Comparison of ENCODE assay signal across 16 cellular contexts in the genomic region with DNA sequence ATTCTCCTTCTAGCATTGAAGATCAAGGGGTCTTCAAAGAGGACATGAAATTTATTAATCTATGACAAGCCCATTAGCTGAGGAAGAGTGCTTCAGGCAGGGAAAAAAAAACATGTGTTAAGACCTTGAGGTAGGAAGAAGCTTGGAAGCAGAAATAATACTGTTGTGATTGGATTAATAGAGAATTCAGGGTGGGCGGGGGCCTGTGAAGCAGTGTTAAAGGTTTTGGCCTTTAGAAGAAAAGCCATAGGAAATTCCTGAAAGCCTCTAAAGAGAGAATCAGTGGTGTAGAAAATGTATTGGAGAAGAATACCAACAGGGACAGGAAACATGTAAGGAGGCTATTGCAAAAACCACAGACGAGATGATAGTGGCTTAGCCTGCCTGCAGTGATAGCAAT.
"Had no signal": no experiment of that assay in that cellular context is flagged by ENCODE, and none has a peak within 500 bp of the region (broad histone marks: within the 10 kb centered on the region; RNA-seq: fewer than 3 reads in every experiment).

No MANE protein-coding gene starts in this region.

- H3K4me3 Mint-ChIP-seq: activated CD8-positive, alpha-beta T cell treated with anti-CD3 and anti-CD28 coated beads, Interleukin-2, amount 10 ng/mL, durations not matched to agents 7 days and 5 days; immature natural killer cell had no signal

- H3K4me3 ChIP-seq: ascending aorta, gastroesophageal sphincter, right lobe of liver, SJSA1, suprapubic skin, upper lobe of left lung had no signal

- DNase-seq: activated CD4-positive, alpha-beta T cell treated with anti-CD3 and anti-CD28 coated beads for 48 hours; activated CD8-positive, alpha-beta memory T cell treated with anti-CD3 and anti-CD28 coated beads, Interleukin-2, amount 50 U/mL, for 48 hours; activated CD8-positive, alpha-beta T cell treated with anti-CD3 and anti-CD28 coated beads, Interleukin-2, amount 10 ng/mL, durations not matched to agents 7 days and 5 days; hypothalamus; immature natural killer cell; right lobe of liver; stimulated activated CD4-positive, alpha-beta T cell treated with anti-CD3 and anti-CD28 coated beads, Interleukin-12 subunit alpha, Interleukin-12 subunit beta, amount 100 ng/mL, for 4 hours; stimulated activated CD4-positive, alpha-beta T cell treated with anti-CD3 and anti-CD28 coated beads, Interleukin-2, amount 100 ng/mL, for 48 hours; stimulated activated CD8-positive, alpha-beta memory T cell treated with anti-CD3 and anti-CD28 coated beads, Interleukin-4, amount 100 ng/mL, for 48 hours; stimulated activated naive CD8-positive, alpha-beta T cell treated with anti-CD3 and anti-CD28 coated beads, Interleukin-15, Interleukin-2, amounts not matched to agents 100 U/mL and 50 U/mL, for 24 hours; upper lobe of left lung had no signal

- H3K27ac Mint-ChIP-seq: activated CD8-positive, alpha-beta T cell treated with anti-CD3 and anti-CD28 coated beads, Interleukin-2, amount 10 ng/mL, durations not matched to agents 7 days and 5 days; immature natural killer cell had no signal

- H3K27ac ChIP-seq: ascending aorta, gastroesophageal sphincter, right lobe of liver, SJSA1, suprapubic skin had no signal

- H3K4me1 ChIP-seq: ascending aorta, gastroesophageal sphincter, right lobe of liver, SJSA1, suprapubic skin, upper lobe of left lung had no signal

- H3K9me3 ChIP-seq: ascending aorta, gastroesophageal sphincter, right lobe of liver, SJSA1, suprapubic skin, upper lobe of left lung had no signal

- H3K36me3 ChIP-seq: ascending aorta, gastroesophageal sphincter, right lobe of liver, SJSA1, suprapubic skin, upper lobe of left lung had no signal

- ATAC-seq: activated CD8-positive, alpha-beta T cell treated with anti-CD3 and anti-CD28 coated beads, Interleukin-2, amount 10 ng/mL, durations not matched to agents 7 days and 5 days; gastroesophageal sphincter; left lobe of liver; stimulated activated naive CD8-positive, alpha-beta T cell treated with anti-CD3 and anti-CD28 coated beads, Interleukin-15, Interleukin-2, amounts not matched to agents 100 U/mL and 50 U/mL, for 24 hours had no signal

- H3K27me3 ChIP-seq: ascending aorta, gastroesophageal sphincter, right lobe of liver, SJSA1, suprapubic skin, upper lobe of left lung had no signal

- H3K4me1 Mint-ChIP-seq: immature natural killer cell had no signal
